14 cellular contexts compared by ENCODE assay signal in the genomic region with DNA sequence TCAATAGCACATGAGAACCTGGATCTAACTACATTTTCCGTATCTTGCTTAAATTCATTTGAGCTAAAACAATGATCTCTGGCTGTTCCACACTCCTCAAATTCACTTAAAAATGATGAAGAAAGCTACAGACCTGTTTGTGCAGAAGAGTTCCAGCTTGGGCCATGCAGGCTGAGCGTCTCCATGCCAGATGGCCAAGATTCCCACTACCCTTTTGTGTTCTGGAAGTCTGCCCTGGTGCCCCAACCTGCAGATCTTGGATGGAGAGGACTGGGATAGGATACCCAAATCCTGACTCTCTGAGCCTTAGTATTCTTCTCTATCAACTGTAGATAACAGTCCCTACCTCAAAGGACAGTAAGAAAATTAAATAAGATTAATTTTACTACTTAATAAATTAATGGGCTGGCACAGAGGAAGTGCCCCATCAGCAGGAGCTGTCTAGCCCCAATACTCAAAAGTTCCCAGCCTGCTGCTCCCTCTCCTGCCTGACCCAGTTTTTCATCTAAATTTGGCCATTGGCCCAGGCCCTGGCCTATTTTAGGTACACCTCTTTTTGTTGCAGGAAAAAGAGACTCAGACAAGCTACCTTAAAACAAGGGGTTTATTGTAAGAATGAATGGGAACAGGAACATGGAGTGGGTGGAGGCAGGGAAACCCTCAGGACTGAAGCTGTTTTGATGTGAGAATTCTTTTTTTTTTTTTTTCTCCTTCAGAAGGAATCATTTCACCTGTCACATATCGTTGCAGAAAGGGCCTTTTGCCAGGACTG.
DNase-seq lines count a peak whose midpoint lies in the region; ATAC-seq and TF ChIP-seq lines count a peak whose summit lies in the region.
"Had no signal": no experiment of that assay in that cellular context is flagged by ENCODE, and none has a peak within 500 bp of the region (broad histone marks: within the 10 kb centered on the region; RNA-seq: fewer than 3 reads in every experiment).

No MANE protein-coding gene starts in this region.

- peaks cover 4% of the 10 kb centered on the region for H3K9me3 Mint-ChIP-seq in stimulated activated naive CD8-positive, alpha-beta T cell treated with anti-CD3 and anti-CD28 coated beads, Interleukin-15, Interleukin-2, amounts not matched to agents 100 ng/mL and 50 ng/mL, for 24 hours
- peaks cover 8 to 12% of the 10 kb centered on the region in 2 donors for H3K9me3 Mint-ChIP-seq in stimulated activated naive CD8-positive, alpha-beta T cell treated with anti-CD3 and anti-CD28 coated beads, Interleukin-15, amount 100 ng/mL, for 72 hours
- peaks cover 9% of the 10 kb centered on the region for H3K9me3 Mint-ChIP-seq in activated naive CD8-positive, alpha-beta T cell treated with anti-CD3 and anti-CD28 coated beads for 36 hours

- H3K27ac ChIP-seq in thyroid gland, result peak overlapping the region in 2 of 3 donors; percentile 33 to 57
- H3K27ac ChIP-seq: esophagus squamous epithelium had no signal

- no peaks in the 10 kb centered on the region for H3K9me3 ChIP-seq in thyroid gland
- H3K9me3 ChIP-seq: esophagus squamous epithelium, sigmoid colon had no signal

- TF ChIP-seq POLR2A in thyroid gland (IDR thresholded peaks at IDR 0.05), result no peak

- no peak overlapping the region for H3K4me3 ChIP-seq in thyroid gland (replicated peaks in 1 of 3)
- H3K4me3 ChIP-seq: esophagus squamous epithelium, sigmoid colon had no signal

- DNase-seq in stimulated activated naive CD8-positive, alpha-beta T cell treated with anti-CD3 and anti-CD28 coated beads, Interleukin-15, amount 100 ng/mL, for 72 hours, result no peak
- DNase-seq in activated naive CD8-positive, alpha-beta T cell treated with anti-CD3 and anti-CD28 coated beads for 36 hours, result no peak
- DNase-seq in left colon (no peak), thyroid gland (peak; percentile 78 to 81), SHP77 treated with DMSO at 0.1 percent for 48 hours (lab: John Stamatoyannopoulos, UW) (no peak), SKM-1 treated with dmso at 0.1 percent for 144 hours (lab: John Stamatoyannopoulos, UW; ENCODE audit: unreplicated experiment) (no peak), iPS-NIHi7 (ENCODE audit: extremely low spot score) (no peak)
- DNase-seq: esophagus squamous epithelium; IMR-90; NCI-H146; sigmoid colon; stimulated activated naive CD4-positive, alpha-beta T cell treated with Interleukin-2 at 50 U/mL for 16 hours had no signal

- peak overlapping the region; percentile 74 for H3K27ac Mint-ChIP-seq in stimulated activated naive CD8-positive, alpha-beta T cell treated with anti-CD3 and anti-CD28 coated beads, Interleukin-15, Interleukin-2, amounts not matched to agents 100 ng/mL and 50 ng/mL, for 24 hours
- peak overlapping the region in 1 of 2 donors; percentile 83 for H3K27ac Mint-ChIP-seq in stimulated activated naive CD8-positive, alpha-beta T cell treated with anti-CD3 and anti-CD28 coated beads, Interleukin-15, amount 100 ng/mL, for 72 hours
- peak overlapping the region; percentile 36 for H3K27ac Mint-ChIP-seq in activated naive CD8-positive, alpha-beta T cell treated with anti-CD3 and anti-CD28 coated beads for 36 hours
- H3K27ac Mint-ChIP-seq: activated naive CD4-positive, alpha-beta T cell treated with anti-CD3 and anti-CD28 coated beads, Interleukin-2, amount 50 U/mL, for 24 hours had no signal

- intact Hi-C loops in left colon (cut with DNase I, micrococcal nuclease) (no loop called here), thyroid gland (cut with DNase I) (no loop called here)

- H3K36me3 ChIP-seq in thyroid gland, result no peaks in the 10 kb centered on the region
- H3K36me3 ChIP-seq: sigmoid colon had no signal

- 36 to 39% methylated on average over 3 of the region's 3 CpGs for WGBS in thyroid gland, 2 donors

- no peak overlapping the region for H3K4me3 Mint-ChIP-seq in stimulated activated naive CD8-positive, alpha-beta T cell treated with anti-CD3 and anti-CD28 coated beads, Interleukin-15, Interleukin-2, amounts not matched to agents 100 ng/mL and 50 ng/mL, for 24 hours
- no peak overlapping the region for H3K4me3 Mint-ChIP-seq in stimulated activated naive CD8-positive, alpha-beta T cell treated with anti-CD3 and anti-CD28 coated beads, Interleukin-15, amount 100 ng/mL, for 72 hours
- H3K4me3 Mint-ChIP-seq in activated naive CD8-positive, alpha-beta T cell treated with anti-CD3 and anti-CD28 coated beads for 36 hours, result no peak overlapping the region
- H3K4me3 Mint-ChIP-seq: activated naive CD4-positive, alpha-beta T cell treated with anti-CD3 and anti-CD28 coated beads, Interleukin-2, amount 50 U/mL, for 24 hours had no signal

- no peak for TF ChIP-seq CTCF in thyroid gland (IDR thresholded peaks at IDR 0.05)

- H3K4me1 ChIP-seq in thyroid gland, result peaks cover 26 to 27% of the 10 kb centered on the region in 2 donors

- H3K36me3 Mint-ChIP-seq in stimulated activated naive CD8-positive, alpha-beta T cell treated with anti-CD3 and anti-CD28 coated beads, Interleukin-15, Interleukin-2, amounts not matched to agents 100 ng/mL and 50 ng/mL, for 24 hours (ENCODE audit: low read depth), result peaks cover 21% of the 10 kb centered on the region
- H3K36me3 Mint-ChIP-seq in activated naive CD8-positive, alpha-beta T cell treated with anti-CD3 and anti-CD28 coated beads for 36 hours, result peaks cover 70% of the 10 kb centered on the region

- no peak for ATAC-seq in stimulated activated naive CD8-positive, alpha-beta T cell treated with anti-CD3 and anti-CD28 coated beads, Interleukin-15, amount 100 ng/mL, for 72 hours
- peak; percentile 12 for ATAC-seq in left colon

- H3K4me1 Mint-ChIP-seq in stimulated activated naive CD8-positive, alpha-beta T cell treated with anti-CD3 and anti-CD28 coated beads, Interleukin-15, Interleukin-2, amounts not matched to agents 100 ng/mL and 50 ng/mL, for 24 hours (ENCODE audit: low read depth), result peaks cover 48% of the 10 kb centered on the region
- peaks cover 59% of the 10 kb centered on the region for H3K4me1 Mint-ChIP-seq in stimulated activated naive CD8-positive, alpha-beta T cell treated with anti-CD3 and anti-CD28 coated beads, Interleukin-15, amount 100 ng/mL, for 72 hours
- peaks cover 41% of the 10 kb centered on the region for H3K4me1 Mint-ChIP-seq in activated naive CD8-positive, alpha-beta T cell treated with anti-CD3 and anti-CD28 coated beads for 36 hours

- H3K27me3 ChIP-seq in thyroid gland, result no peaks in the 10 kb centered on the region
- H3K27me3 ChIP-seq: esophagus squamous epithelium, sigmoid colon had no signal

- H3K27me3 Mint-ChIP-seq in stimulated activated naive CD8-positive, alpha-beta T cell treated with anti-CD3 and anti-CD28 coated beads, Interleukin-15, Interleukin-2, amounts not matched to agents 100 ng/mL and 50 ng/mL, for 24 hours, result no peaks in the 10 kb centered on the region
- H3K27me3 Mint-ChIP-seq in stimulated activated naive CD8-positive, alpha-beta T cell treated with anti-CD3 and anti-CD28 coated beads, Interleukin-15, amount 100 ng/mL, for 72 hours, result no peaks in the 10 kb centered on the region
- H3K27me3 Mint-ChIP-seq in activated naive CD8-positive, alpha-beta T cell treated with anti-CD3 and anti-CD28 coated beads for 36 hours, result no peaks in the 10 kb centered on the region
- H3K27me3 Mint-ChIP-seq: activated naive CD4-positive, alpha-beta T cell treated with anti-CD3 and anti-CD28 coated beads, Interleukin-2, amount 50 U/mL, for 24 hours had no signal

Comparison
In these comparisons a context has a peak if more than half of its experiments do, and no peak if none do; other contexts are left out.
1. DNase-seq: peak in thyroid gland (2 of 2); none in stimulated activated naive CD8-positive, alpha-beta T cell treated with anti-CD3 and anti-CD28 coated beads, Interleukin-15, amount 100 ng/mL, for 72 hours (0 of 2), activated naive CD8-positive, alpha-beta T cell treated with anti-CD3 and anti-CD28 coated beads for 36 hours (single experiment), left colon (0 of 2), SHP77 treated with DMSO at 0.1 percent for 48 hours (single experiment), SKM-1 treated with dmso at 0.1 percent for 144 hours (single experiment) and iPS-NIHi7 (single experiment).